18 cellular contexts compared by ENCODE assay signal in genomic region chr7:132424277-132424676, GRCh38.
A peak's percentile ranks its signal among the peaks of the same experiment; 100 is the strongest.
DNase-seq lines count a peak whose midpoint lies in the region; ATAC-seq and TF ChIP-seq lines count a peak whose summit lies in the region.
"Had no signal": no experiment of that assay in that cellular context is flagged by ENCODE, and none has a peak within 500 bp of the region (broad histone marks: within the 10 kb centered on the region; RNA-seq: fewer than 3 reads in every experiment).

No MANE protein-coding gene starts in this region.

- CTCF ChIA-PET in activated CD4-positive, alpha-beta T cell treated with anti-CD3 and anti-CD28 coated beads, Interleukin-2, amount 10 ng/mL, durations not matched to agents 7 days and 5 days (lab: Charles Lee): interaction anchor here (1.2 to 1.3 kb wide), 2 partner anchors 12 to 42 kb away, joined by 3 to 4 read pairs; no protein-coding TSS in a partner anchor
- CTCF ChIA-PET in activated CD4-positive, alpha-beta T cell treated with anti-CD3 and anti-CD28 coated beads for 36 hours (lab: Charles Lee): no interaction called here

- no peak overlapping the region for H3K4ac ChIP-seq in neuronal stem cell (ENCODE audit: low read length)

- H3K36me3 ChIP-seq in neuronal stem cell (replicated peaks in 1 of 2; ENCODE audit: control insufficient read depth in 2 of 2, insufficient read depth in 2 of 2, low read length in 2 of 2) (no peaks in the 10 kb centered on the region), thoracic aorta (no peaks in the 10 kb centered on the region)

- H3K4me3 ChIP-seq in neuronal stem cell (ENCODE audit: low read length in 2 of 2) (no peak overlapping the region), thoracic aorta (no peak overlapping the region)
- H3K4me3 ChIP-seq: A549, GM23338 had no signal

- peak overlapping the region; percentile 33 for H3K27ac Mint-ChIP-seq in activated CD4-positive, alpha-beta T cell treated with anti-CD3 and anti-CD28 coated beads, Interleukin-2, amount 10 ng/mL, durations not matched to agents 7 days and 5 days
- no peak overlapping the region for H3K27ac Mint-ChIP-seq in activated CD4-positive, alpha-beta T cell treated with anti-CD3 and anti-CD28 coated beads for 36 hours
- H3K27ac Mint-ChIP-seq in stimulated activated naive CD8-positive, alpha-beta T cell treated with anti-CD3 and anti-CD28 coated beads, Interleukin-15, amount 100 ng/mL, for 72 hours: peak overlapping the region in 1 of 2 donors; percentile 43
- H3K27ac Mint-ChIP-seq: CD4-positive, alpha-beta T cell; GM23338 had no signal

- peaks cover 21% of the 10 kb centered on the region for H3K9me3 Mint-ChIP-seq in activated CD4-positive, alpha-beta T cell treated with anti-CD3 and anti-CD28 coated beads, Interleukin-2, amount 10 ng/mL, durations not matched to agents 7 days and 5 days
- H3K9me3 Mint-ChIP-seq in activated CD4-positive, alpha-beta T cell treated with anti-CD3 and anti-CD28 coated beads for 36 hours (ENCODE audit: low read depth): no peaks in the 10 kb centered on the region
- H3K9me3 Mint-ChIP-seq in stimulated activated naive CD8-positive, alpha-beta T cell treated with anti-CD3 and anti-CD28 coated beads, Interleukin-15, amount 100 ng/mL, for 72 hours: peaks cover 10 to 19% of the 10 kb centered on the region in 2 donors

- peaks cover 0 to 21% of the 10 kb centered on the region in 2 donors for H3K4me1 ChIP-seq in neuronal stem cell (ENCODE audit: control insufficient read depth in 2 of 2, insufficient read depth in 1 of 2, low read depth in 1 of 2, low read length in 2 of 2)
- H3K4me1 ChIP-seq in thoracic aorta (ENCODE audit: control insufficient read depth in 1 of 2, low read depth in 2 of 2): peaks cover 7 to 78% of the 10 kb centered on the region in 2 donors
- H3K4me1 ChIP-seq: A549, Caco-2 had no signal

- no CpG with 5 or more reads among the region's 2 CpGs for WGBS in neuronal stem cell (ENCODE audit: extremely low coverage in 2 of 2, insufficient read length in 2 of 2, insufficient replicate concordance in 1 of 2), 2 donors

- H3K23ac ChIP-seq in neuronal stem cell (ENCODE audit: low read depth, low read length, poor library complexity): no peak overlapping the region

- no peak overlapping the region for H2BK5ac ChIP-seq in neuronal stem cell (ENCODE audit: low read length)

- H2BK120ac ChIP-seq in neuronal stem cell (ENCODE audit: low read depth, low read length): peak overlapping the region; percentile 72

- no peak overlapping the region for H2AK5ac ChIP-seq in neuronal stem cell (ENCODE audit: low read depth, low read length)

- peak overlapping the region; percentile 61 for H2BK15ac ChIP-seq in neuronal stem cell (ENCODE audit: low read length)

- H3K14ac ChIP-seq in neuronal stem cell (ENCODE audit: low read length): no peak overlapping the region

- no peak overlapping the region for H3K4me3 Mint-ChIP-seq in activated CD4-positive, alpha-beta T cell treated with anti-CD3 and anti-CD28 coated beads, Interleukin-2, amount 10 ng/mL, durations not matched to agents 7 days and 5 days
- no peak overlapping the region for H3K4me3 Mint-ChIP-seq in activated CD4-positive, alpha-beta T cell treated with anti-CD3 and anti-CD28 coated beads for 36 hours
- no peak overlapping the region for H3K4me3 Mint-ChIP-seq in stimulated activated naive CD8-positive, alpha-beta T cell treated with anti-CD3 and anti-CD28 coated beads, Interleukin-15, amount 100 ng/mL, for 72 hours
- H3K4me3 Mint-ChIP-seq: CD4-positive, alpha-beta T cell; GM23338 had no signal

- peaks cover 41% of the 10 kb centered on the region for H3K4me1 Mint-ChIP-seq in activated CD4-positive, alpha-beta T cell treated with anti-CD3 and anti-CD28 coated beads, Interleukin-2, amount 10 ng/mL, durations not matched to agents 7 days and 5 days
- H3K4me1 Mint-ChIP-seq in activated CD4-positive, alpha-beta T cell treated with anti-CD3 and anti-CD28 coated beads for 36 hours: no peaks in the 10 kb centered on the region
- H3K4me1 Mint-ChIP-seq in stimulated activated naive CD8-positive, alpha-beta T cell treated with anti-CD3 and anti-CD28 coated beads, Interleukin-15, amount 100 ng/mL, for 72 hours: peaks cover 28% of the 10 kb centered on the region

- no peak for ATAC-seq in activated CD4-positive, alpha-beta T cell treated with anti-CD3 and anti-CD28 coated beads for 36 hours
- ATAC-seq in thoracic aorta (ENCODE audit: insufficient number of reproducible peaks, low FRiP score, low read depth): no peak
- ATAC-seq in GM21390 (IDR thresholded peaks at IDR 0.05; ENCODE audit: unreplicated experiment): no peak
- ATAC-seq in stimulated activated naive CD8-positive, alpha-beta T cell treated with anti-CD3 and anti-CD28 coated beads, Interleukin-15, amount 100 ng/mL, for 72 hours: no peak
- ATAC-seq: A549, GM23338, HepG2 had no signal

- H3K18ac ChIP-seq in neuronal stem cell (ENCODE audit: low read length): peak overlapping the region; percentile 58

- H3K9ac ChIP-seq in neuronal stem cell (ENCODE audit: low read depth, low read length, poor library complexity): no peak overlapping the region

- H2BK12ac ChIP-seq in neuronal stem cell (ENCODE audit: low read length): no peak overlapping the region

- intact Hi-C loops in activated CD4-positive, alpha-beta T cell treated with anti-CD3 and anti-CD28 coated beads for 36 hours (cut with DNase I, micrococcal nuclease): no loop called here

- H3K79me1 ChIP-seq in neuronal stem cell (ENCODE audit: low read depth, low read length): no peaks in the 10 kb centered on the region

- no peak for TF ChIP-seq CTCF in thoracic aorta (IDR thresholded peaks at IDR 0.05)

- H3K9me3 ChIP-seq in neuronal stem cell (replicated peaks in 1 of 2; ENCODE audit: control insufficient read depth in 2 of 2, insufficient read depth in 1 of 2, low read depth in 1 of 2, low read length in 2 of 2): no peaks in the 10 kb centered on the region
- H3K9me3 ChIP-seq in thoracic aorta: no peaks in the 10 kb centered on the region
- H3K9me3 ChIP-seq: A549, Caco-2 had no signal

- no peak overlapping the region for H3K4me2 ChIP-seq in neuronal stem cell (ENCODE audit: insufficient read depth, low read length, poor library complexity, severe bottlenecking)
- H3K4me2 ChIP-seq: A549, GM23338 had no signal

- H2AFZ ChIP-seq in neuronal stem cell (ENCODE audit: low read length): no peak overlapping the region

- H3K27me3 ChIP-seq in neuronal stem cell (ENCODE audit: control insufficient read depth in 3 of 3, insufficient read depth in 3 of 3, low read depth in 1 of 3, low read length in 3 of 3): no peaks in the 10 kb centered on the region
- no peaks in the 10 kb centered on the region for H3K27me3 ChIP-seq in thoracic aorta (replicated peaks; ENCODE audit: insufficient read depth)

- peaks cover 34% of the 10 kb centered on the region for H3K36me3 Mint-ChIP-seq in activated CD4-positive, alpha-beta T cell treated with anti-CD3 and anti-CD28 coated beads, Interleukin-2, amount 10 ng/mL, durations not matched to agents 7 days and 5 days (ENCODE audit: low read depth)
- H3K36me3 Mint-ChIP-seq in activated CD4-positive, alpha-beta T cell treated with anti-CD3 and anti-CD28 coated beads for 36 hours (ENCODE audit: low read depth): no peaks in the 10 kb centered on the region

- peaks cover 33% of the 10 kb centered on the region for H3K27me3 Mint-ChIP-seq in activated CD4-positive, alpha-beta T cell treated with anti-CD3 and anti-CD28 coated beads, Interleukin-2, amount 10 ng/mL, durations not matched to agents 7 days and 5 days
- H3K27me3 Mint-ChIP-seq in activated CD4-positive, alpha-beta T cell treated with anti-CD3 and anti-CD28 coated beads for 36 hours: no peaks in the 10 kb centered on the region
- no peaks in the 10 kb centered on the region for H3K27me3 Mint-ChIP-seq in stimulated activated naive CD8-positive, alpha-beta T cell treated with anti-CD3 and anti-CD28 coated beads, Interleukin-15, amount 100 ng/mL, for 72 hours
- H3K27me3 Mint-ChIP-seq: CD4-positive, alpha-beta T cell had no signal

- no peak overlapping the region for H4K8ac ChIP-seq in neuronal stem cell (ENCODE audit: low read depth, low read length)

- H3K27ac ChIP-seq in neuronal stem cell (replicated peaks; ENCODE audit: low read length) (no peak overlapping the region), thoracic aorta (peak overlapping the region; percentile 48 to 67)
- H3K27ac ChIP-seq: 22Rv1, A549, C4-2B had no signal

- DNase-seq in activated CD4-positive, alpha-beta T cell treated with anti-CD3 and anti-CD28 coated beads, Interleukin-2, amount 10 ng/mL, durations not matched to agents 7 days and 5 days: no peak
- DNase-seq in activated CD4-positive, alpha-beta T cell treated with anti-CD3 and anti-CD28 coated beads for 36 hours: no peak
- DNase-seq in islet precursor cell (peak; percentile 52), neuronal stem cell (ENCODE audit: low spot score) (no peak), thoracic aorta (ENCODE audit: low spot score) (no peak), HT-29 (ENCODE audit: low spot score) (no peak)
- no peak for DNase-seq in stimulated activated naive CD8-positive, alpha-beta T cell treated with anti-CD3 and anti-CD28 coated beads, Interleukin-15, amount 100 ng/mL, for 72 hours
- DNase-seq: AML-193; Caco-2; CD4-positive, alpha-beta T cell; GDM1; H7 had no signal

- POLR2A ChIA-PET in activated CD4-positive, alpha-beta T cell treated with anti-CD3 and anti-CD28 coated beads, Interleukin-2, amount 10 ng/mL, durations not matched to agents 7 days and 5 days (lab: Charles Lee): no interaction called here
- POLR2A ChIA-PET in activated CD4-positive, alpha-beta T cell treated with anti-CD3 and anti-CD28 coated beads for 36 hours (lab: Charles Lee): no interaction called here

- no peak overlapping the region for H4K91ac ChIP-seq in neuronal stem cell (ENCODE audit: low read depth, low read length, poor library complexity)
